9 cellular contexts compared by ENCODE assay signal in genomic region chr7:147547252-147547897, GRCh38.
DNase-seq lines count a peak whose midpoint lies in the region; ATAC-seq, FAIRE-seq and TF ChIP-seq lines count a peak whose summit lies in the region.
"Had no signal": no experiment of that assay in that cellular context is flagged by ENCODE, and none has a peak within 500 bp of the region (broad histone marks: within the 10 kb centered on the region; RNA-seq: fewer than 3 reads in every experiment).

No MANE protein-coding gene starts in this region.

- no peak overlapping the region for H3K4me3 ChIP-seq in keratinocyte (ENCODE audit: control insufficient read depth in 2 of 3, extremely low read depth in 1 of 3, insufficient read depth in 2 of 3, low read depth in 1 of 3, low read length in 3 of 3)

- dilution Hi-C loops in keratinocyte (cut with MboI; ENCODE audit: extremely low pct_ligation_motif_present, low sequenced_read_pairs), result no loop called here

- DNase-seq in DMS 273 treated with DMSO at 0.1 percent for 48 hours (lab: John Stamatoyannopoulos, UW) (peak; percentile 16), SK-N-DZ (ENCODE audit: low spot score) (peak; percentile 41), keratinocyte (ENCODE audit: low read depth, low spot score) (no peak), SW 1271 (lab: John Stamatoyannopoulos, UW) (no peak), Calu3 (no peak), RWPE1 (ENCODE audit: low spot score) (no peak)

- peaks cover 9% of the 10 kb centered on the region for H3K9me3 Mint-ChIP-seq in Calu3 (ENCODE audit: low read depth, unreplicated experiment)

- no peak for FAIRE-seq in keratinocyte (lab: Jason Lieb, UNC)

- H3K27ac ChIP-seq in keratinocyte (ENCODE audit: control insufficient read depth, insufficient read depth, low read length) (no peak overlapping the region), RWPE1 (no peak overlapping the region)

- no peaks in the 10 kb centered on the region for H3K27me3 ChIP-seq in keratinocyte (ENCODE audit: control insufficient read depth, extremely low read depth, insufficient read depth, low read length)

- no peak overlapping the region for H3K9ac ChIP-seq in keratinocyte (ENCODE audit: control insufficient read depth, extremely low read depth, insufficient read depth, low read length)

- H3K79me2 ChIP-seq in keratinocyte (ENCODE audit: control insufficient read depth, insufficient read depth, low read length), result no peaks in the 10 kb centered on the region

- POLR2A ChIA-PET in RWPE1 (lab: Yijun Ruan, JAX; ENCODE audit: low non-redundant PET), result no interaction called here

- H3K4me2 ChIP-seq in keratinocyte (ENCODE audit: control insufficient read depth, extremely low read depth, insufficient read depth, low read depth, low read length), result no peak overlapping the region

- no peak overlapping the region for H3K27ac Mint-ChIP-seq in Calu3 (ENCODE audit: unreplicated experiment)

- no peaks in the 10 kb centered on the region for H3K27me3 Mint-ChIP-seq in Calu3 (ENCODE audit: unreplicated experiment)
- H3K27me3 Mint-ChIP-seq: IgD-negative memory B cell had no signal

- CTCF ChIA-PET in Calu3 (lab: Charles Lee) (no interaction called here), RWPE1 (lab: Yijun Ruan, JAX) (interaction anchor here (0.5 to 0.6 kb wide), 2 partner anchors 489 to 499 kb away, joined by 3 read pairs; no protein-coding TSS in a partner anchor)

- H3K9me1 ChIP-seq in keratinocyte (ENCODE audit: control insufficient read depth, extremely low read depth, insufficient read depth, low read length), result no peaks in the 10 kb centered on the region

- intact Hi-C loops in Calu3 (cut with micrococcal nuclease; ENCODE audit: unreplicated experiment), result no loop called here

- H4K20me1 ChIP-seq in keratinocyte (ENCODE audit: control insufficient read depth, extremely low read depth, insufficient read depth, low read length), result no peaks in the 10 kb centered on the region

- no peak overlapping the region for H3K4me3 Mint-ChIP-seq in Calu3 (ENCODE audit: low read depth, unreplicated experiment)
- H3K4me3 Mint-ChIP-seq: IgD-negative memory B cell had no signal

- H3K9me3 ChIP-seq in keratinocyte (ENCODE audit: control insufficient read depth, low read depth, low read length), result no peaks in the 10 kb centered on the region

- TF ChIP-seq CTCF in keratinocyte (optimal IDR thresholded peaks at IDR 0.05 in 1 of 3, IDR thresholded peaks at IDR 0.05 in 1 of 3, conservative IDR thresholded peaks at IDR 0.05 in 1 of 3; ENCODE audit: extremely low read depth in 1 of 3, insufficient read depth in 2 of 3, low read length in 3 of 3) (peak in 2 of 3 experiments; percentile 40 to 62), Calu3 (IDR thresholded peaks at IDR 0.05; ENCODE audit: unreplicated experiment) (no peak), RWPE1 (conservative IDR thresholded peaks at IDR 0.05; ENCODE audit: low read depth) (no peak)

- H3K36me3 Mint-ChIP-seq in Calu3 (ENCODE audit: insufficient read depth, unreplicated experiment), result no peaks in the 10 kb centered on the region

- BruUV-seq in Calu3 (replicated peaks; lab: Mats Ljungman, UMichigan), result no TSS peak

- no peaks in the 10 kb centered on the region for H3K4me1 Mint-ChIP-seq in Calu3 (ENCODE audit: low read depth, unreplicated experiment)
- H3K4me1 Mint-ChIP-seq: IgD-negative memory B cell had no signal

- H2AFZ ChIP-seq in keratinocyte (ENCODE audit: control insufficient read depth, low read length), result no peak overlapping the region

- ATAC-seq in HG03565 (IDR thresholded peaks at IDR 0.05; ENCODE audit: unreplicated experiment) (peak; percentile 69), HG03139 (IDR thresholded peaks at IDR 0.05; ENCODE audit: unreplicated experiment) (no peak)

- H3K4me1 ChIP-seq in keratinocyte (ENCODE audit: control insufficient read depth, extremely low read depth, insufficient read depth, low read length), result no peaks in the 10 kb centered on the region

- H3K36me3 ChIP-seq in keratinocyte (ENCODE audit: control insufficient read depth in 2 of 2, extremely low read depth in 1 of 2, insufficient read depth in 2 of 2, low read length in 2 of 2), result no peaks in the 10 kb centered on the region

Comparison
In these comparisons a context has a peak if more than half of its experiments do, and no peak if none do; other contexts are left out.
1. DNase-seq: peak in DMS 273 treated with DMSO at 0.1 percent for 48 hours (single experiment) and SK-N-DZ (single experiment); none in keratinocyte (single experiment), SW 1271 (0 of 2), Calu3 (single experiment) and RWPE1 (single experiment).
2. CTCF ChIP-seq: peak in keratinocyte (2 of 3); none in Calu3 (single experiment) and RWPE1 (single experiment).